1 cellular context compared by ENCODE assay signal in genomic region chr10:80205478-80206276, GRCh38.
A peak's percentile ranks its signal among the peaks of the same experiment; 100 is the strongest.
TF ChIP-seq lines count a peak whose summit lies in the region.

Gene ANXA11, minus strand, starts transcription at chr10:80205537. Its CDS starts 32,676 bp downstream, at chr10:80172861.

TF ChIP-seq in HepG2, 621 proteins besides CTCF, POLR2A, EP300 and RAD21 (continued from another document and continues in another):
- TF ChIP-seq, protein P1, sequence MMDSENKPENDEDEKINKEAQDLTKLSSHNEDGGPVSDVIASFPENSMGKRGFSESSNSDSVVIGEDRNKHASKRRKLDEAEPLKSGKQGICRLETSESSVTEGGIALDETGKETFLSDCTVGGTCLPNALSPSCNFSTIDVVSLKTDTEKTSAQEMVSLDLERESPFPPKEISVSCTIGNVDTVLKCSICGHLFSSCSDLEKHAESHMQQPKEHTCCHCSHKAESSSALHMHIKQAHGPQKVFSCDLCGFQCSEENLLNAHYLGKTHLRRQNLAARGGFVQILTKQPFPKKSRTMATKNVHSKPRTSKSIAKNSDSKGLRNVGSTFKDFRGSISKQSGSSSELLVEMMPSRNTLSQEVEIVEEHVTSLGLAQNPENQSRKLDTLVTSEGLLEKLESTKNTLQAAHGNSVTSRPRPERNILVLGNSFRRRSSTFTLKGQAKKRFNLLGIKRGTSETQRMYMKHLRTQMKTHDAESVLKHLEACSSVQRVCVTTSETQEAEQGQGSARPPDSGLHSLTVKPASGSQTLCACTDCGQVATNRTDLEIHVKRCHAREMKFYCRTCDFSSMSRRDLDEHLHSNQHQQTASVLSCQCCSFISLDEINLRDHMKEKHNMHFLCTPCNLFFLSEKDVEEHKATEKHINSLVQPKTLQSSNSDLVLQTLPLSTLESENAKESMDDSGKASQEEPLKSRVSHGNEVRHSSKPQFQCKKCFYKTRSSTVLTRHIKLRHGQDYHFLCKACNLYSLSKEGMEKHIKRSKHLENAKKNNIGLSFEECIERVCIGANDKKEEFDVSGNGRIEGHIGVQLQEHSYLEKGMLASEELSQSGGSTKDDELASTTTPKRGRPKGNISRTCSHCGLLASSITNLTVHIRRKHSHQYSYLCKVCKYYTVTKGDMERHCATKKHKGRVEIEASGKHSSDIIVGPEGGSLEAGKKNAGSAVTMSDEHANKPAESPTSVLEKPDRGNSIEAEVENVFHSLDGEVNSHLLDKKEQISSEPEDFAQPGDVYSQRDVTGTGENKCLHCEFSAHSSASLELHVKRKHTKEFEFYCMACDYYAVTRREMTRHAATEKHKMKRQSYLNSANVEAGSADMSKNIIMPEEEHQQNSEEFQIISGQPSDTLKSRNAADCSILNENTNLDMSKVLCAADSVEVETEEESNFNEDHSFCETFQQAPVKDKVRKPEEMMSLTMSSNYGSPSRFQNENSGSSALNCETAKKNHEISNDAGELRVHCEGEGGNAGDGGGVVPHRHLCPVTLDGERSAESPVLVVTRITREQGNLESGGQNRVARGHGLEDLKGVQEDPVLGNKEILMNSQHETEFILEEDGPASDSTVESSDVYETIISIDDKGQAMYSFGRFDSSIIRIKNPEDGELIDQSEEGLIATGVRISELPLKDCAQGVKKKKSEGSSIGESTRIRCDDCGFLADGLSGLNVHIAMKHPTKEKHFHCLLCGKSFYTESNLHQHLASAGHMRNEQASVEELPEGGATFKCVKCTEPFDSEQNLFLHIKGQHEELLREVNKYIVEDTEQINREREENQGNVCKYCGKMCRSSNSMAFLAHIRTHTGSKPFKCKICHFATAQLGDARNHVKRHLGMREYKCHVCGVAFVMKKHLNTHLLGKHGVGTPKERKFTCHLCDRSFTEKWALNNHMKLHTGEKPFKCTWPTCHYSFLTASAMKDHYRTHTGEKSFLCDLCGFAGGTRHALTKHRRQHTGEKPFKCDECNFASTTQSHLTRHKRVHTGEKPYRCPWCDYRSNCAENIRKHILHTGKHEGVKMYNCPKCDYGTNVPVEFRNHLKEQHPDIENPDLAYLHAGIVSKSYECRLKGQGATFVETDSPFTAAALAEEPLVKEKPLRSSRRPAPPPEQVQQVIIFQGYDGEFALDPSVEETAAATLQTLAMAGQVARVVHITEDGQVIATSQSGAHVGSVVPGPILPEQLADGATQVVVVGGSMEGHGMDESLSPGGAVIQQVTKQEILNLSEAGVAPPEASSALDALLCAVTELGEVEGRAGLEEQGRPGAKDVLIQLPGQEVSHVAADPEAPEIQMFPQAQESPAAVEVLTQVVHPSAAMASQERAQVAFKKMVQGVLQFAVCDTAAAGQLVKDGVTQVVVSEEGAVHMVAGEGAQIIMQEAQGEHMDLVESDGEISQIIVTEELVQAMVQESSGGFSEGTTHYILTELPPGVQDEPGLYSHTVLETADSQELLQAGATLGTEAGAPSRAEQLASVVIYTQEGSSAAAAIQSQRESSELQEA (CRISPR knock-in tag; IDR thresholded peaks at IDR 0.05; ENCODE audit: not compliant biosample characterization), result peak; percentile 6
- no peak for TF ChIP-seq ZNF33B (CRISPR knock-in tag; IDR thresholded peaks at IDR 0.05)
- TF ChIP-seq ZBTB7B (CRISPR knock-in tag; IDR thresholded peaks at IDR 0.05), result peak; percentile 57
- peak; percentile 59; the same call in 1 of the 2 replicates for TF ChIP-seq REPIN1 (CRISPR knock-in tag; IDR thresholded peaks at IDR 0.05; ENCODE audit: borderline replicate concordance, low read depth)
- TF ChIP-seq, protein P2, sequence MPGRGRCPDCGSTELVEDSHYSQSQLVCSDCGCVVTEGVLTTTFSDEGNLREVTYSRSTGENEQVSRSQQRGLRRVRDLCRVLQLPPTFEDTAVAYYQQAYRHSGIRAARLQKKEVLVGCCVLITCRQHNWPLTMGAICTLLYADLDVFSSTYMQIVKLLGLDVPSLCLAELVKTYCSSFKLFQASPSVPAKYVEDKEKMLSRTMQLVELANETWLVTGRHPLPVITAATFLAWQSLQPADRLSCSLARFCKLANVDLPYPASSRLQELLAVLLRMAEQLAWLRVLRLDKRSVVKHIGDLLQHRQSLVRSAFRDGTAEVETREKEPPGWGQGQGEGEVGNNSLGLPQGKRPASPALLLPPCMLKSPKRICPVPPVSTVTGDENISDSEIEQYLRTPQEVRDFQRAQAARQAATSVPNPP (CRISPR knock-in tag; IDR thresholded peaks at IDR 0.05), result 0 out of 2 replicates have a peak, but pooled peaks have one; percentile 43
- TF ChIP-seq, protein P3, sequence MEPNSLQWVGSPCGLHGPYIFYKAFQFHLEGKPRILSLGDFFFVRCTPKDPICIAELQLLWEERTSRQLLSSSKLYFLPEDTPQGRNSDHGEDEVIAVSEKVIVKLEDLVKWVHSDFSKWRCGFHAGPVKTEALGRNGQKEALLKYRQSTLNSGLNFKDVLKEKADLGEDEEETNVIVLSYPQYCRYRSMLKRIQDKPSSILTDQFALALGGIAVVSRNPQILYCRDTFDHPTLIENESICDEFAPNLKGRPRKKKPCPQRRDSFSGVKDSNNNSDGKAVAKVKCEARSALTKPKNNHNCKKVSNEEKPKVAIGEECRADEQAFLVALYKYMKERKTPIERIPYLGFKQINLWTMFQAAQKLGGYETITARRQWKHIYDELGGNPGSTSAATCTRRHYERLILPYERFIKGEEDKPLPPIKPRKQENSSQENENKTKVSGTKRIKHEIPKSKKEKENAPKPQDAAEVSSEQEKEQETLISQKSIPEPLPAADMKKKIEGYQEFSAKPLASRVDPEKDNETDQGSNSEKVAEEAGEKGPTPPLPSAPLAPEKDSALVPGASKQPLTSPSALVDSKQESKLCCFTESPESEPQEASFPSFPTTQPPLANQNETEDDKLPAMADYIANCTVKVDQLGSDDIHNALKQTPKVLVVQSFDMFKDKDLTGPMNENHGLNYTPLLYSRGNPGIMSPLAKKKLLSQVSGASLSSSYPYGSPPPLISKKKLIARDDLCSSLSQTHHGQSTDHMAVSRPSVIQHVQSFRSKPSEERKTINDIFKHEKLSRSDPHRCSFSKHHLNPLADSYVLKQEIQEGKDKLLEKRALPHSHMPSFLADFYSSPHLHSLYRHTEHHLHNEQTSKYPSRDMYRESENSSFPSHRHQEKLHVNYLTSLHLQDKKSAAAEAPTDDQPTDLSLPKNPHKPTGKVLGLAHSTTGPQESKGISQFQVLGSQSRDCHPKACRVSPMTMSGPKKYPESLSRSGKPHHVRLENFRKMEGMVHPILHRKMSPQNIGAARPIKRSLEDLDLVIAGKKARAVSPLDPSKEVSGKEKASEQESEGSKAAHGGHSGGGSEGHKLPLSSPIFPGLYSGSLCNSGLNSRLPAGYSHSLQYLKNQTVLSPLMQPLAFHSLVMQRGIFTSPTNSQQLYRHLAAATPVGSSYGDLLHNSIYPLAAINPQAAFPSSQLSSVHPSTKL (CRISPR knock-in tag; IDR thresholded peaks at IDR 0.05), result peak; percentile 32; the same call in 1 of the 2 replicates
- no peak for TF ChIP-seq FOXK2 (IDR thresholded peaks at IDR 0.05)
- TF ChIP-seq ZNF7 (CRISPR knock-in tag; IDR thresholded peaks at IDR 0.05), result no peak
- TF ChIP-seq DBP (CRISPR knock-in tag; IDR thresholded peaks at IDR 0.05; ENCODE audit: not compliant biosample characterization), result no peak
- peak; percentile 69; the same call in 1 of the 2 replicates for TF ChIP-seq NFKB2 (CRISPR knock-in tag; IDR thresholded peaks at IDR 0.05; ENCODE audit: borderline replicate concordance)
- no peak for TF ChIP-seq SETDB1 (CRISPR knock-in tag; IDR thresholded peaks at IDR 0.05; ENCODE audit: borderline replicate concordance)
- TF ChIP-seq ATM (IDR thresholded peaks at IDR 0.05; ENCODE audit: borderline replicate concordance), result no peak
- peak; percentile 32; the same call in 1 of the 2 replicates for TF ChIP-seq ISX (CRISPR knock-in tag; conservative IDR thresholded peaks at IDR 0.05)
- no peak for TF ChIP-seq ZNF891 (CRISPR knock-in tag; IDR thresholded peaks at IDR 0.05)
- TF ChIP-seq EZH2 (conservative IDR thresholded peaks at IDR 0.05; ENCODE audit: low read depth, low read length), result no peak
- TF ChIP-seq NFAT5 (CRISPR knock-in tag; IDR thresholded peaks at IDR 0.05), result peak; percentile 64; the same call in 1 of the 2 replicates
- peak; percentile 68; the same call in 1 of the 2 replicates for TF ChIP-seq ZBTB3 (CRISPR knock-in tag; IDR thresholded peaks at IDR 0.05; ENCODE audit: borderline replicate concordance, low read depth)
- TF ChIP-seq ZNF414 (CRISPR knock-in tag; IDR thresholded peaks at IDR 0.05), result no peak
- TF ChIP-seq ZNF558 (CRISPR knock-in tag; IDR thresholded peaks at IDR 0.05; ENCODE audit: borderline replicate concordance), result no peak
- TF ChIP-seq NAIF1 (CRISPR knock-in tag; IDR thresholded peaks at IDR 0.05; ENCODE audit: borderline replicate concordance), result no peak
- TF ChIP-seq NCOA2 (CRISPR knock-in tag; IDR thresholded peaks at IDR 0.05), result no peak
- no peak for TF ChIP-seq ZNF446 (CRISPR knock-in tag; IDR thresholded peaks at IDR 0.05)
- TF ChIP-seq SAP130 (CRISPR knock-in tag; IDR thresholded peaks at IDR 0.05; ENCODE audit: low read depth), result peak; percentile 40
- no peak for TF ChIP-seq SUZ12 (IDR thresholded peaks at IDR 0.05; ENCODE audit: low read depth, low read length)
- no peak for TF ChIP-seq KLF6 (CRISPR knock-in tag; IDR thresholded peaks at IDR 0.05)
- TF ChIP-seq SNRNP70 (IDR thresholded peaks at IDR 0.05; ENCODE audit: low read depth, low read length), result no peak
- TF ChIP-seq RBM22 (optimal IDR thresholded peaks at IDR 0.05; ENCODE audit: low read length), result no peak
- TF ChIP-seq PITX1 (CRISPR knock-in tag; IDR thresholded peaks at IDR 0.05), result peak; percentile 49; the same call in 1 of the 2 replicates
